1 cellular context compared by ENCODE assay signal in genomic region chr5:172795401-172795977, GRCh38.
TF ChIP-seq lines count a peak whose summit lies in the region.

No MANE protein-coding gene starts in this region.

TF ChIP-seq in K562, 482 proteins besides CTCF, POLR2A, EP300 and RAD21 (continued from another document and continues in another):
- TF ChIP-seq ZNF57 (CRISPR knock-in tag; IDR thresholded peaks at IDR 0.05): no peak
- TF ChIP-seq, protein P1, sequence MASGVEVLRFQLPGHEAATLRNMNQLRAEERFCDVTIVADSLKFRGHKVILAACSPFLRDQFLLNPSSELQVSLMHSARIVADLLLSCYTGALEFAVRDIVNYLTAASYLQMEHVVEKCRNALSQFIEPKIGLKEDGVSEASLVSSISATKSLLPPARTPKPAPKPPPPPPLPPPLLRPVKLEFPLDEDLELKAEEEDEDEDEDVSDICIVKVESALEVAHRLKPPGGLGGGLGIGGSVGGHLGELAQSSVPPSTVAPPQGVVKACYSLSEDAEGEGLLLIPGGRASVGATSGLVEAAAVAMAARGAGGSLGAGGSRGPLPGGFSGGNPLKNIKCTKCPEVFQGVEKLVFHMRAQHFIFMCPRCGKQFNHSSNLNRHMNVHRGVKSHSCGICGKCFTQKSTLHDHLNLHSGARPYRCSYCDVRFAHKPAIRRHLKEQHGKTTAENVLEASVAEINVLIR (CRISPR knock-in tag; IDR thresholded peaks at IDR 0.05): no peak
- no peak for TF ChIP-seq SMARCA4 (IDR thresholded peaks at IDR 0.05)
- TF ChIP-seq, protein P2, sequence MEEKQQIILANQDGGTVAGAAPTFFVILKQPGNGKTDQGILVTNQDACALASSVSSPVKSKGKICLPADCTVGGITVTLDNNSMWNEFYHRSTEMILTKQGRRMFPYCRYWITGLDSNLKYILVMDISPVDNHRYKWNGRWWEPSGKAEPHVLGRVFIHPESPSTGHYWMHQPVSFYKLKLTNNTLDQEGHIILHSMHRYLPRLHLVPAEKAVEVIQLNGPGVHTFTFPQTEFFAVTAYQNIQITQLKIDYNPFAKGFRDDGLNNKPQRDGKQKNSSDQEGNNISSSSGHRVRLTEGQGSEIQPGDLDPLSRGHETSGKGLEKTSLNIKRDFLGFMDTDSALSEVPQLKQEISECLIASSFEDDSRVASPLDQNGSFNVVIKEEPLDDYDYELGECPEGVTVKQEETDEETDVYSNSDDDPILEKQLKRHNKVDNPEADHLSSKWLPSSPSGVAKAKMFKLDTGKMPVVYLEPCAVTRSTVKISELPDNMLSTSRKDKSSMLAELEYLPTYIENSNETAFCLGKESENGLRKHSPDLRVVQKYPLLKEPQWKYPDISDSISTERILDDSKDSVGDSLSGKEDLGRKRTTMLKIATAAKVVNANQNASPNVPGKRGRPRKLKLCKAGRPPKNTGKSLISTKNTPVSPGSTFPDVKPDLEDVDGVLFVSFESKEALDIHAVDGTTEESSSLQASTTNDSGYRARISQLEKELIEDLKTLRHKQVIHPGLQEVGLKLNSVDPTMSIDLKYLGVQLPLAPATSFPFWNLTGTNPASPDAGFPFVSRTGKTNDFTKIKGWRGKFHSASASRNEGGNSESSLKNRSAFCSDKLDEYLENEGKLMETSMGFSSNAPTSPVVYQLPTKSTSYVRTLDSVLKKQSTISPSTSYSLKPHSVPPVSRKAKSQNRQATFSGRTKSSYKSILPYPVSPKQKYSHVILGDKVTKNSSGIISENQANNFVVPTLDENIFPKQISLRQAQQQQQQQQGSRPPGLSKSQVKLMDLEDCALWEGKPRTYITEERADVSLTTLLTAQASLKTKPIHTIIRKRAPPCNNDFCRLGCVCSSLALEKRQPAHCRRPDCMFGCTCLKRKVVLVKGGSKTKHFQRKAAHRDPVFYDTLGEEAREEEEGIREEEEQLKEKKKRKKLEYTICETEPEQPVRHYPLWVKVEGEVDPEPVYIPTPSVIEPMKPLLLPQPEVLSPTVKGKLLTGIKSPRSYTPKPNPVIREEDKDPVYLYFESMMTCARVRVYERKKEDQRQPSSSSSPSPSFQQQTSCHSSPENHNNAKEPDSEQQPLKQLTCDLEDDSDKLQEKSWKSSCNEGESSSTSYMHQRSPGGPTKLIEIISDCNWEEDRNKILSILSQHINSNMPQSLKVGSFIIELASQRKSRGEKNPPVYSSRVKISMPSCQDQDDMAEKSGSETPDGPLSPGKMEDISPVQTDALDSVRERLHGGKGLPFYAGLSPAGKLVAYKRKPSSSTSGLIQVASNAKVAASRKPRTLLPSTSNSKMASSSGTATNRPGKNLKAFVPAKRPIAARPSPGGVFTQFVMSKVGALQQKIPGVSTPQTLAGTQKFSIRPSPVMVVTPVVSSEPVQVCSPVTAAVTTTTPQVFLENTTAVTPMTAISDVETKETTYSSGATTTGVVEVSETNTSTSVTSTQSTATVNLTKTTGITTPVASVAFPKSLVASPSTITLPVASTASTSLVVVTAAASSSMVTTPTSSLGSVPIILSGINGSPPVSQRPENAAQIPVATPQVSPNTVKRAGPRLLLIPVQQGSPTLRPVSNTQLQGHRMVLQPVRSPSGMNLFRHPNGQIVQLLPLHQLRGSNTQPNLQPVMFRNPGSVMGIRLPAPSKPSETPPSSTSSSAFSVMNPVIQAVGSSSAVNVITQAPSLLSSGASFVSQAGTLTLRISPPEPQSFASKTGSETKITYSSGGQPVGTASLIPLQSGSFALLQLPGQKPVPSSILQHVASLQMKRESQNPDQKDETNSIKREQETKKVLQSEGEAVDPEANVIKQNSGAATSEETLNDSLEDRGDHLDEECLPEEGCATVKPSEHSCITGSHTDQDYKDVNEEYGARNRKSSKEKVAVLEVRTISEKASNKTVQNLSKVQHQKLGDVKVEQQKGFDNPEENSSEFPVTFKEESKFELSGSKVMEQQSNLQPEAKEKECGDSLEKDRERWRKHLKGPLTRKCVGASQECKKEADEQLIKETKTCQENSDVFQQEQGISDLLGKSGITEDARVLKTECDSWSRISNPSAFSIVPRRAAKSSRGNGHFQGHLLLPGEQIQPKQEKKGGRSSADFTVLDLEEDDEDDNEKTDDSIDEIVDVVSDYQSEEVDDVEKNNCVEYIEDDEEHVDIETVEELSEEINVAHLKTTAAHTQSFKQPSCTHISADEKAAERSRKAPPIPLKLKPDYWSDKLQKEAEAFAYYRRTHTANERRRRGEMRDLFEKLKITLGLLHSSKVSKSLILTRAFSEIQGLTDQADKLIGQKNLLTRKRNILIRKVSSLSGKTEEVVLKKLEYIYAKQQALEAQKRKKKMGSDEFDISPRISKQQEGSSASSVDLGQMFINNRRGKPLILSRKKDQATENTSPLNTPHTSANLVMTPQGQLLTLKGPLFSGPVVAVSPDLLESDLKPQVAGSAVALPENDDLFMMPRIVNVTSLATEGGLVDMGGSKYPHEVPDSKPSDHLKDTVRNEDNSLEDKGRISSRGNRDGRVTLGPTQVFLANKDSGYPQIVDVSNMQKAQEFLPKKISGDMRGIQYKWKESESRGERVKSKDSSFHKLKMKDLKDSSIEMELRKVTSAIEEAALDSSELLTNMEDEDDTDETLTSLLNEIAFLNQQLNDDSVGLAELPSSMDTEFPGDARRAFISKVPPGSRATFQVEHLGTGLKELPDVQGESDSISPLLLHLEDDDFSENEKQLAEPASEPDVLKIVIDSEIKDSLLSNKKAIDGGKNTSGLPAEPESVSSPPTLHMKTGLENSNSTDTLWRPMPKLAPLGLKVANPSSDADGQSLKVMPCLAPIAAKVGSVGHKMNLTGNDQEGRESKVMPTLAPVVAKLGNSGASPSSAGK (IDR thresholded peaks at IDR 0.05): no peak
- TF ChIP-seq, protein P3, sequence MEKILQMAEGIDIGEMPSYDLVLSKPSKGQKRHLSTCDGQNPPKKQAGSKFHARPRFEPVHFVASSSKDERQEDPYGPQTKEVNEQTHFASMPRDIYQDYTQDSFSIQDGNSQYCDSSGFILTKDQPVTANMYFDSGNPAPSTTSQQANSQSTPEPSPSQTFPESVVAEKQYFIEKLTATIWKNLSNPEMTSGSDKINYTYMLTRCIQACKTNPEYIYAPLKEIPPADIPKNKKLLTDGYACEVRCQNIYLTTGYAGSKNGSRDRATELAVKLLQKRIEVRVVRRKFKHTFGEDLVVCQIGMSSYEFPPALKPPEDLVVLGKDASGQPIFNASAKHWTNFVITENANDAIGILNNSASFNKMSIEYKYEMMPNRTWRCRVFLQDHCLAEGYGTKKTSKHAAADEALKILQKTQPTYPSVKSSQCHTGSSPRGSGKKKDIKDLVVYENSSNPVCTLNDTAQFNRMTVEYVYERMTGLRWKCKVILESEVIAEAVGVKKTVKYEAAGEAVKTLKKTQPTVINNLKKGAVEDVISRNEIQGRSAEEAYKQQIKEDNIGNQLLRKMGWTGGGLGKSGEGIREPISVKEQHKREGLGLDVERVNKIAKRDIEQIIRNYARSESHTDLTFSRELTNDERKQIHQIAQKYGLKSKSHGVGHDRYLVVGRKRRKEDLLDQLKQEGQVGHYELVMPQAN (IDR thresholded peaks at IDR 0.05; ENCODE audit: borderline replicate concordance): no peak
- no peak for TF ChIP-seq FUS (optimal IDR thresholded peaks at IDR 0.05; ENCODE audit: low read depth, low read length)
- TF ChIP-seq CHD2 (IDR thresholded peaks at IDR 0.05; ENCODE audit: low read depth, low read length): no peak
- TF ChIP-seq POLR2AphosphoS2 (IDR thresholded peaks at IDR 0.05; ENCODE audit: low read length): no peak
- no peak for TF ChIP-seq RBM14 (IDR thresholded peaks at IDR 0.05; ENCODE audit: borderline replicate concordance, insufficient read depth, low read depth, low read length)
- TF ChIP-seq SAFB (IDR thresholded peaks at IDR 0.05; ENCODE audit: borderline replicate concordance, low read depth, low read length): no peak
- TF ChIP-seq E2F3 (CRISPR knock-in tag; IDR thresholded peaks at IDR 0.05): no peak
- no peak for TF ChIP-seq NEUROD1 (IDR thresholded peaks at IDR 0.05; ENCODE audit: borderline replicate concordance, low read depth, low read length, partially characterized antibody)
- TF ChIP-seq MYNN (IDR thresholded peaks at IDR 0.05): no peak
- no peak for TF ChIP-seq MYNN (CRISPR knock-in tag; IDR thresholded peaks at IDR 0.05)
- no peak for TF ChIP-seq JUNB (CRISPR knock-in tag; conservative IDR thresholded peaks at IDR 0.05)
- no peak for TF ChIP-seq HNRNPLL (IDR thresholded peaks at IDR 0.05; ENCODE audit: low read depth, low read length, poor library complexity, severe bottlenecking)
- no peak for TF ChIP-seq AFF4 (CRISPR knock-in tag; IDR thresholded peaks at IDR 0.05)
- no peak for TF ChIP-seq CBX5 (IDR thresholded peaks at IDR 0.05; ENCODE audit: borderline replicate concordance, low read depth)
- TF ChIP-seq ZNF77 (CRISPR knock-in tag; IDR thresholded peaks at IDR 0.05): no peak
- TF ChIP-seq HMG20B (CRISPR knock-in tag; IDR thresholded peaks at IDR 0.05): no peak
- peak; percentile 81 for TF ChIP-seq ZFP36 (IDR thresholded peaks at IDR 0.05; ENCODE audit: low read depth, low read length, partially characterized antibody)
- TF ChIP-seq, protein P4, sequence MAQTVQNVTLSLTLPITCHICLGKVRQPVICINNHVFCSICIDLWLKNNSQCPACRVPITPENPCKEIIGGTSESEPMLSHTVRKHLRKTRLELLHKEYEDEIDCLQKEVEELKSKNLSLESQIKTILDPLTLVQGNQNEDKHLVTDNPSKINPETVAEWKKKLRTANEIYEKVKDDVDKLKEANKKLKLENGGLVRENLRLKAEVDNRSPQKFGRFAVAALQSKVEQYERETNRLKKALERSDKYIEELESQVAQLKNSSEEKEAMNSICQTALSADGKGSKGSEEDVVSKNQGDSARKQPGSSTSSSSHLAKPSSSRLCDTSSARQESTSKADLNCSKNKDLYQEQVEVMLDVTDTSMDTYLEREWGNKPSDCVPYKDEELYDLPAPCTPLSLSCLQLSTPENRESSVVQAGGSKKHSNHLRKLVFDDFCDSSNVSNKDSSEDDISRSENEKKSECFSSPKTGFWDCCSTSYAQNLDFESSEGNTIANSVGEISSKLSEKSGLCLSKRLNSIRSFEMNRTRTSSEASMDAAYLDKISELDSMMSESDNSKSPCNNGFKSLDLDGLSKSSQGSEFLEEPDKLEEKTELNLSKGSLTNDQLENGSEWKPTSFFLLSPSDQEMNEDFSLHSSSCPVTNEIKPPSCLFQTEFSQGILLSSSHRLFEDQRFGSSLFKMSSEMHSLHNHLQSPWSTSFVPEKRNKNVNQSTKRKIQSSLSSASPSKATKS (CRISPR knock-in tag; IDR thresholded peaks at IDR 0.05): no peak
- no peak for TF ChIP-seq ZNF79 (CRISPR knock-in tag; IDR thresholded peaks at IDR 0.05; ENCODE audit: low read depth)
- TF ChIP-seq, protein P5, sequence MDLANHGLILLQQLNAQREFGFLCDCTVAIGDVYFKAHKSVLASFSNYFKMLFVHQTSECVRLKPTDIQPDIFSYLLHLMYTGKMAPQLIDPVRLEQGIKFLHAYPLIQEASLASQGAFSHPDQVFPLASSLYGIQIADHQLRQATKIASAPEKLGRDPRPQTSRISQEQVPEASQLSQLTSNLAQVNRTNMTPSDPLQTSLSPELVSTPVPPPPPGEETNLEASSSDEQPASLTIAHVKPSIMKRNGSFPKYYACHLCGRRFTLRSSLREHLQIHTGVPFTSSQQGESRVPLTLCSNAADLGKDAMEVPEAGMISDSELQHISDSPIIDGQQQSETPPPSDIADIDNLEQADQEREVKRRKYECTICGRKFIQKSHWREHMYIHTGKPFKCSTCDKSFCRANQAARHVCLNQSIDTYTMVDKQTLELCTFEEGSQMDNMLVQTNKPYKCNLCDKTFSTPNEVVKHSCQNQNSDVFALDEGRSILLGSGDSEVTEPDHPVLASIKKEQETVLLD (IDR thresholded peaks at IDR 0.05): no peak
- TF ChIP-seq ZNF41 (CRISPR knock-in tag; conservative IDR thresholded peaks at IDR 0.05): no peak
